In genomic region chr5:149416977-149417713, GRCh38 we compare ENCODE assay signal across 16 cellular contexts. TPM values are rescaled to one million over a fixed set of nuclear protein-coding genes. Genes with fewer than 3 reads are reported as not detected.
DNase-seq lines count a peak whose midpoint lies in the region; ATAC-seq, FAIRE-seq and TF ChIP-seq lines count a peak whose summit lies in the region.
"Had no signal": no experiment of that assay in that cellular context is flagged by ENCODE, and none has a peak within 500 bp of the region (broad histone marks: within the 10 kb centered on the region; RNA-seq: fewer than 3 reads in every experiment).

No MANE protein-coding gene starts in this region.

- H3K4me3 ChIP-seq in uterus: peak overlapping the region; percentile 24 to 88
- H3K4me3 ChIP-seq: SJCRH30 had no signal

- H3K27me3 Mint-ChIP-seq in nephron (ENCODE audit: low read depth): no peaks in the 10 kb centered on the region
- H3K27me3 Mint-ChIP-seq: activated naive CD8-positive, alpha-beta T cell treated with anti-CD3 and anti-CD28 coated beads, Interleukin-2, amount 10 ng/mL, durations not matched to agents 7 days and 5 days had no signal

- TF ChIP-seq CTCF in nephron (IDR thresholded peaks at IDR 0.05; ENCODE audit: unreplicated experiment in 3 of 3): peak in 1 of 3 experiments; percentile 9
- peak in 1 of 4 experiments; percentile 17 for TF ChIP-seq CTCF in uterus (IDR thresholded peaks at IDR 0.05)

- peaks cover 9 to 21% of the 10 kb centered on the region in 2 donors for H3K4me1 ChIP-seq in uterus

- intact Hi-C loops in uterus (cut with DNase I; ENCODE audit: low total_unique reads): loop anchor here (5.0 kb wide), 1 partner anchor 35 kb away; no protein-coding TSS in a partner anchor

- no peak for ATAC-seq in activated naive CD4-positive, alpha-beta T cell treated with anti-CD3 and anti-CD28 coated beads, Interleukin-2, amount 50 U/mL, for 72 hours
- ATAC-seq in GM21360 (IDR thresholded peaks at IDR 0.05; ENCODE audit: unreplicated experiment): no peak

- peak overlapping the region; percentile 9 to 40 (median 30) for H3K4me3 Mint-ChIP-seq in nephron
- H3K4me3 Mint-ChIP-seq: activated naive CD8-positive, alpha-beta T cell treated with anti-CD3 and anti-CD28 coated beads, Interleukin-2, amount 10 ng/mL, durations not matched to agents 7 days and 5 days had no signal

- no peaks in the 10 kb centered on the region for H3K9me3 ChIP-seq in uterus
- H3K9me3 ChIP-seq: SJCRH30 had no signal

- peak in 1 of 2 donors; percentile 7 for TF ChIP-seq POLR2A in uterus (IDR thresholded peaks at IDR 0.05)

- H3K36me3 ChIP-seq in uterus: no peaks in the 10 kb centered on the region
- H3K36me3 ChIP-seq: SJCRH30 had no signal

- peak; percentile 98 for FAIRE-seq in endometrium (lab: Jason Lieb, UNC)

- DNase-seq in activated naive CD4-positive, alpha-beta T cell treated with anti-CD3 and anti-CD28 coated beads, Interleukin-2, amount 50 U/mL, for 72 hours (ENCODE audit: low spot score in 2 of 2): no peak
- no peak for DNase-seq in activated naive CD4-positive, alpha-beta T cell (lab: John Stamatoyannopoulos, UW)
- DNase-seq in uterus (peak; percentile 52 to 67), GF-D8 (lab: John Stamatoyannopoulos, UW) (no peak), germinal center (ENCODE audit: low spot score) (no peak)
- DNase-seq: activated naive CD8-positive, alpha-beta T cell treated with anti-CD3 and anti-CD28 coated beads, Interleukin-2, amount 10 ng/mL, durations not matched to agents 7 days and 5 days; erythroblast; NCI-H446; SJCRH30 had no signal

- no peaks in the 10 kb centered on the region for H3K27me3 ChIP-seq in uterus
- H3K27me3 ChIP-seq: SJCRH30 had no signal

- H3K27ac Mint-ChIP-seq in activated naive CD4-positive, alpha-beta T cell treated with anti-CD3 and anti-CD28 coated beads, Interleukin-2, amount 50 U/mL, for 72 hours: peak overlapping the region; percentile 31 to 36
- H3K27ac Mint-ChIP-seq in nephron: peak overlapping the region; percentile 94
- H3K27ac Mint-ChIP-seq: activated naive CD8-positive, alpha-beta T cell treated with anti-CD3 and anti-CD28 coated beads, Interleukin-2, amount 10 ng/mL, durations not matched to agents 7 days and 5 days had no signal

- H3K4me1 Mint-ChIP-seq in nephron: peaks cover 82% of the 10 kb centered on the region

- no peaks in the 10 kb centered on the region for H3K36me3 Mint-ChIP-seq in activated naive CD4-positive, alpha-beta T cell treated with anti-CD3 and anti-CD28 coated beads, Interleukin-2, amount 50 U/mL, for 72 hours
- H3K36me3 Mint-ChIP-seq in nephron (ENCODE audit: low read depth): peaks cover 33% of the 10 kb centered on the region
- H3K36me3 Mint-ChIP-seq: activated naive CD8-positive, alpha-beta T cell treated with anti-CD3 and anti-CD28 coated beads, Interleukin-2, amount 10 ng/mL, durations not matched to agents 7 days and 5 days had no signal

- no peaks in the 10 kb centered on the region for H3K9me3 Mint-ChIP-seq in activated naive CD4-positive, alpha-beta T cell treated with anti-CD3 and anti-CD28 coated beads, Interleukin-2, amount 50 U/mL, for 72 hours
- H3K9me3 Mint-ChIP-seq in nephron: no peaks in the 10 kb centered on the region
- H3K9me3 Mint-ChIP-seq: activated naive CD8-positive, alpha-beta T cell treated with anti-CD3 and anti-CD28 coated beads, Interleukin-2, amount 10 ng/mL, durations not matched to agents 7 days and 5 days had no signal

- peak overlapping the region; percentile 99 for H3K27ac ChIP-seq in uterus
- H3K27ac ChIP-seq: SJCRH30 had no signal

RNA-seq across cellular contexts. Expression of gene IL17B, which starts 38.1 kb away (rescaled TPM):
- total RNA-seq in activated naive CD4-positive, alpha-beta T cell treated with anti-CD3 and anti-CD28 coated beads, Interleukin-2, amount 50 U/mL, for 72 hours: not detected
- total RNA-seq in uterus: 1 to 10 TPM in 2 of 4 donors, not detected in 2; 1.6 to 2.3 TPM
- total RNA-seq: A673; activated naive CD8-positive, alpha-beta T cell treated with anti-CD3 and anti-CD28 coated beads, Interleukin-2, amount 10 ng/mL, durations not matched to agents 7 days and 5 days; Daoy; LHCN-M2; liver had no signal

RNA-seq across cellular contexts. Expression of gene PCYOX1L, which starts 59.3 kb away (rescaled TPM):
- 10 to 100 TPM; 14.2 to 19.7 TPM for total RNA-seq in activated naive CD4-positive, alpha-beta T cell treated with anti-CD3 and anti-CD28 coated beads, Interleukin-2, amount 50 U/mL, for 72 hours
- total RNA-seq in uterus: 1 to 10 TPM in 3 of 4 donors, under 1 TPM in 1; 0.59 to 8.6 (median 5.9) TPM

Comparison
In these comparisons a context has a peak if more than half of its experiments do, and no peak if none do; other contexts are left out.
1. DNase-seq: peak in uterus (2 of 2); none in activated naive CD4-positive, alpha-beta T cell treated with anti-CD3 and anti-CD28 coated beads, Interleukin-2, amount 50 U/mL, for 72 hours (0 of 2), activated naive CD4-positive, alpha-beta T cell (0 of 4), GF-D8 (single experiment) and germinal center (single experiment).